Comparison of ENCODE assay signal across 8 cellular contexts in genomic region chr12:57454566-57455373, GRCh38. TPM values are rescaled to one million over a fixed set of nuclear protein-coding genes. Genes with fewer than 3 reads are reported as not detected.
A peak's percentile ranks its signal among the peaks of the same experiment; 100 is the strongest.
DNase-seq lines count a peak whose midpoint lies in the region; ATAC-seq and TF ChIP-seq lines count a peak whose summit lies in the region.

Gene INHBE, plus strand, starts transcription at chr12:57455307. Its CDS starts 230 bp downstream, at chr12:57455537.

- no peaks in the 10 kb centered on the region for H3K36me3 ChIP-seq in prostate gland

- intact Hi-C loops in prostate gland (cut with DNase I), result loop anchor here (5.0 kb wide), 2 partner anchors 147 to 192 kb away; no protein-coding TSS in a partner anchor

- peak within 1 kb of the TSS in 2 of 3 donors; percentile 28 to 42 for H3K4me3 Mint-ChIP-seq in T-cell

- no peak for TF ChIP-seq CTCF in prostate gland (IDR thresholded peaks at IDR 0.05)

- no peak within 1 kb of the TSS for H3K27ac Mint-ChIP-seq in T-cell

- H3K36me3 Mint-ChIP-seq in T-cell, result no peaks in the 10 kb centered on the region

- H3K27ac ChIP-seq in prostate gland, result no peak within 1 kb of the TSS

- POLR2A ChIA-PET in T-cell (lab: Charles Lee), result interaction anchor here in 1 of 2 donors (0.6 kb wide), 1 partner anchor 910 kb away, joined by 3 read pairs; no protein-coding TSS in a partner anchor

- DNase-seq in COLO668 (lab: John Stamatoyannopoulos, UW; ENCODE audit: unreplicated experiment), result peak; percentile 68
- peak; percentile 22 for DNase-seq in HT-29 (ENCODE audit: low spot score)
- DNase-seq in T-cell, result no peak
- DNase-seq in iPS-NIHi11 (ENCODE audit: low spot score), result peak; percentile 80
- no peak for DNase-seq in prostate gland (ENCODE audit: low spot score)
- DNase-seq in stimulated activated CD4-positive, alpha-beta T cell treated with anti-CD3 and anti-CD28 coated beads, Interleukin-4, amount 100 ng/mL, for 1 hour, result no peak
- no peak for DNase-seq in SKM-1 (lab: John Stamatoyannopoulos, UW; ENCODE audit: unreplicated experiment)

- WGBS in prostate gland, result 68% methylated on average over 10 of the region's 10 CpGs

- CTCF ChIA-PET in T-cell (lab: Charles Lee), result interaction anchor here (0.5 to 1.0 kb wide), 4 partner anchors 66 to 244 kb away, joined by 3 to 4 read pairs (median 4); no protein-coding TSS in a partner anchor

- H3K4me3 ChIP-seq in prostate gland, result no peak within 1 kb of the TSS

- H3K27me3 Mint-ChIP-seq in T-cell, result peaks cover 0 to 1% of the 10 kb centered on the region in 2 donors

- peaks cover 18 to 28% (median 19%) of the 10 kb centered on the region in 3 donors for H3K4me1 Mint-ChIP-seq in T-cell

- TF ChIP-seq POLR2A in prostate gland (IDR thresholded peaks at IDR 0.05), result no peak

- no peak for ATAC-seq in T-cell (replicated peaks in 1 of 4)
- no peak for ATAC-seq in GM19351 (IDR thresholded peaks at IDR 0.05; ENCODE audit: unreplicated experiment)

- H3K4me1 ChIP-seq in prostate gland (replicated peaks), result peaks cover 5% of the 10 kb centered on the region

- H3K9me3 Mint-ChIP-seq in T-cell, result no peaks in the 10 kb centered on the region

- no peaks in the 10 kb centered on the region for H3K27me3 ChIP-seq in prostate gland (replicated peaks; ENCODE audit: insufficient read depth)

- no peaks in the 10 kb centered on the region for H3K9me3 ChIP-seq in prostate gland

RNA-seq across cellular contexts. Expression of gene INHBE, which starts in this region (rescaled TPM):
- total RNA-seq in HT-29 (2014; rRNA removed; shearing (Covaris generic)), result 0.34 and 0.41 TPM in 2 replicates
- total RNA-seq in T-cell (under 1 TPM in 3 of 5 donors, not detected in 2; 0.09 to 0.13 (median 0.12) TPM), prostate gland (not detected)

Comparison
In these comparisons a context has a peak if more than half of its experiments do, and no peak if none do; other contexts are left out.
1. Peak in DNase-seq in HT-29; RNA of the gene not detected or under 1 TPM.
2. DNase-seq: peak in COLO668 (single experiment) and iPS-NIHi11 (single experiment); none in T-cell (0 of 34), prostate gland (single experiment), stimulated activated CD4-positive, alpha-beta T cell treated with anti-CD3 and anti-CD28 coated beads, Interleukin-4, amount 100 ng/mL, for 1 hour (single experiment) and SKM-1 (single experiment).